In the genomic region with DNA sequence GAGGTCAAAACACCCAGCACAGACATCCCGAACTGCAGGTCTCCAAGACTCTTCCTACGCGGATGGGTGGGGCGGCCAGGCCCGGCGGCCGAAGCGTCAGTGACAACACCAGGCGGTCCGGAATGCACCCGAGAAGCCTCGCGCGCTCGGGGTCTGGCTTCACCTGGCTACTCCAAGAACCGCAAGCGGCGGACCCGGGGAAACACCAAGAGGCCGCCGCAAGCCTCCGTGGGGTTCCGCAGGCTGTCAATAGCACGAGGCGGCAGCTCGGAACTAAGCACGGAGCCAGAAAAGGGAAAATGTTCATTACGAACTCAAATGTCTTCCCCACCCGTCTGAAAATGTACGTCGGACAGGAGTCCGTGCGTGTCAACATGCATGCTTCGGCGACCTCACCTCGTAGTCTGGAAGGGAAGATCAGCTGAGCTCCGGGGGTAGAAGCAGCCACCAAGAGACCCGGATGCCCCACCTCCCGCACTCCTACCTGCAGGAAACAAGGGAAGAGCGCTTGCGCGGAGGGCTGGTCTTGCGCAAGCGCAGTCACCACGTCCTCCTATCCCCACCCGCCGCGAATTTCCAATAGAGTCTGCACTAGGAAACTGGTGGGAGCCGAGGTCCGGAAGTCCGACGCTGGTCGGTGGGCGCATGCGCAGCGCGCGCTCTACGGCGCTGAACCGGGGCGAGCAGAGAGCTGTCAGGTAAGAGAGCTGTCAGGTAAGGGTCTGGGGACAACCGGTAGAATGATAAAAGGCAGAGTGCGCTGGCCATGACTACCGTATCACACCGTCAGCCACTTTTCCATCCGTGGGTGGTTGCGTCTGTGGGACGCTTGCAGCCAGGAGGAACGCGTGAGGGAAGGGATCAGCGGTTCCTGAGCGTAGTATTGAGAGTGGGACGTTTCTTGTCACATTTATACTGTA, we compare ENCODE assay signal across 8 cellular contexts. TPM values are rescaled to one million over a fixed set of nuclear protein-coding genes. Genes with fewer than 3 reads are reported as not detected.
DNase-seq lines count a peak whose midpoint lies in the region; ATAC-seq and TF ChIP-seq lines count a peak whose summit lies in the region.

GPATCH11 (plus strand) TSS at position 646 of the 920 bp plus-strand sequence. CDS start 3,864 bp downstream, outside the sequence.
HEATR5B (minus strand) TSS at position 500 of the 920 bp plus-strand sequence. CDS start 958 bp downstream, outside the sequence.

- peaks cover 56% of the 10 kb centered on the region for H3K4me1 ChIP-seq in BLaER1
- H3K4me1 ChIP-seq in left lung: peaks cover 0 to 60% of the 10 kb centered on the region in 2 donors

- TF ChIP-seq CTCF in left lung (IDR thresholded peaks at IDR 0.05): no peak

- peaks cover 29% of the 10 kb centered on the region for H3K36me3 ChIP-seq in BLaER1
- H3K36me3 ChIP-seq in left lung: peaks cover 0 to 10% of the 10 kb centered on the region in 2 donors

- ATAC-seq in GM19324 (IDR thresholded peaks at IDR 0.05; ENCODE audit: low FRiP score, unreplicated experiment) (peak; percentile 91), HG03460 (IDR thresholded peaks at IDR 0.05; ENCODE audit: unreplicated experiment) (peak; percentile 84), left lung (peak; percentile 93)

- H3K27me3 ChIP-seq in BLaER1 (no peaks in the 10 kb centered on the region), left lung (no peaks in the 10 kb centered on the region)

- H4K20me1 ChIP-seq in BLaER1: peaks cover 12% of the 10 kb centered on the region; the same call in 1 of the 2 replicates

- peak within 1 kb of the TSS; percentile 83 for H3K9ac ChIP-seq in BLaER1

- H3K27ac ChIP-seq in BLaER1: peak within 1 kb of the TSS; percentile 54
- peak within 1 kb of the TSS; percentile 84 for H3K27ac ChIP-seq in left lung

- H3K9me3 ChIP-seq in BLaER1: no peaks in the 10 kb centered on the region
- no peaks in the 10 kb centered on the region for H3K9me3 ChIP-seq in left lung

- intact Hi-C loops in left lung (cut with DNase I): no loop called here

- peak; percentile 94 for DNase-seq in NCI-H524 treated with DMSO at 0.1 percent for 48 hours (lab: John Stamatoyannopoulos, UW)
- DNase-seq in activated CD4-positive, alpha-beta T cell treated with anti-CD3 and anti-CD28 coated beads for 48 hours: peak; percentile 94
- peak; percentile 92 for DNase-seq in dedifferentiated amniotic fluid mesenchymal stem cell (ENCODE audit: extremely low spot score)
- peak; percentile 95 to 96 for DNase-seq in left lung
- DNase-seq in stimulated activated CD4-positive, alpha-beta T cell treated with anti-CD3 and anti-CD28 coated beads, Interleukin-2, amount 100 ng/mL, for 48 hours: peak; percentile 88 to 90

- peak within 1 kb of the TSS; percentile 91 for H3K4me2 ChIP-seq in BLaER1

- H3K4me3 ChIP-seq in BLaER1: peak within 1 kb of the TSS; percentile 93
- H3K4me3 ChIP-seq in left lung: peak within 1 kb of the TSS; percentile 73 to 83

RNA-seq across cellular contexts. Expression of gene GPATCH11, which starts in this region (rescaled TPM):
- 1 to 10 TPM; 7.8 to 8.1 TPM for total RNA-seq in left lung

RNA-seq across cellular contexts. Expression of gene HEATR5B, which starts in this region (rescaled TPM):
- total RNA-seq in left lung: 10 to 100 TPM; 21.8 to 23.2 TPM

Comparison
In these comparisons a context has a peak if more than half of its experiments do, and no peak if none do; other contexts are left out.
1. Peak in every context shown above with its lines: DNase-seq, ATAC-seq, H3K4me3 ChIP-seq and H3K27ac ChIP-seq.